Comparison of ENCODE assay signal across 1 cellular context in the genomic region with DNA sequence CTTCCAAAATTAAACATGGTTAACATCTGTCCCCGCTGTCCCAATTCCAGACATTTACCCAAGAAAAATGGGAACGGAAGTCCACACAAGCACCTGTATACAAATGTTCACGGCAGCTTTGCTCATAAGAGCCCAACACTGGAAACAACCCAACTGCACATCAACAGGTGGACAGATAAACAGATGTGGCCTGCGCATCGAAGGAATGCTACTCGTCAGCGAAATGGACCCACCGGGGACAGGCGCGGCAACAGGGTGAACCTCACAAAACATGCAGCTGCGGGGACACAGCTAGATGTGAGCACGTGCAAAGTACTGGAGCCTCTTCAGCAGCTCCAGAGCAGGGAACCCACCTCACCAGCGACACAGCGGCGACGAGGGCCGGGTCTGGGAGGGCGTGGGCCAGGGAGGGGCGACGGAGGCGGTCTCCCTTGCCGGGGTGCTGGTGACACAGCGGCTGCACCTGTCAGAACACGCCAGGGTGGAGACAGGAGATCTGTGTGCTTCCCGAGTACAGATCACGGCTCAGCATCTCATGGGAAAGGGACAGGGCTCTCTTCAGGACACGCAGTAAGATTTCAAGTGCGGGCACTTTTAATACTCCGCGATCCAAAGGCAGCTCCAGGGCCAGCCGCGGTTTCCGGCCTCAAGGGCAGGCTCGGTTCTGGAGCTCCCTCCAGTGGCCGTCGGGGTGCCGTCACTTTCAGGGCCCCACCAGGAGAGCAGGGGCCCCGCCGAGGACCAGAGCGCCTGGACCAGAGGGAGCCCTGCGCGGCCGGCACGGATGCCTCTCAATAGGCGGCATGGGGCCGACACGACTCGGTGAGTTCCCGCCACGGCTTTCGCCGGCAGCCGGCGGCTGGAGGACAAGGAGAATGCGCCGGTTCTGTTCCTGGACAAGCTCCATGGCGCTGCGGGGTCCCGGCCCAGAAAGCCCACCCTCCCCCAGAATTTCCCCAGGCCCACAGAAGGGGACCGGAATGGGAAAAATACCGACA.
TF ChIP-seq lines count a peak whose summit lies in the region.

No MANE protein-coding gene starts in this region.

TF ChIP-seq in HEK293, 187 proteins besides CTCF, POLR2A, EP300 and RAD21 (continued from another document and continues in another):
- peak; percentile 61; the same call in 1 of the 2 replicates for TF ChIP-seq ZNF2 (tag by site-specific recombination; IDR thresholded peaks at IDR 0.05)
- TF ChIP-seq ZNF837 (tag by site-specific recombination; IDR thresholded peaks at IDR 0.05): no peak
- no peak for TF ChIP-seq ZFP41 (tag by site-specific recombination; IDR thresholded peaks at IDR 0.05; ENCODE audit: borderline replicate concordance)
- TF ChIP-seq, protein P1, sequence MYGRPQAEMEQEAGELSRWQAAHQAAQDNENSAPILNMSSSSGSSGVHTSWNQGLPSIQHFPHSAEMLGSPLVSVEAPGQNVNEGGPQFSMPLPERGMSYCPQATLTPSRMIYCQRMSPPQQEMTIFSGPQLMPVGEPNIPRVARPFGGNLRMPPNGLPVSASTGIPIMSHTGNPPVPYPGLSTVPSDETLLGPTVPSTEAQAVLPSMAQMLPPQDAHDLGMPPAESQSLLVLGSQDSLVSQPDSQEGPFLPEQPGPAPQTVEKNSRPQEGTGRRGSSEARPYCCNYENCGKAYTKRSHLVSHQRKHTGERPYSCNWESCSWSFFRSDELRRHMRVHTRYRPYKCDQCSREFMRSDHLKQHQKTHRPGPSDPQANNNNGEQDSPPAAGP (tag by site-specific recombination; IDR thresholded peaks at IDR 0.05): no peak
- TF ChIP-seq, protein P2, sequence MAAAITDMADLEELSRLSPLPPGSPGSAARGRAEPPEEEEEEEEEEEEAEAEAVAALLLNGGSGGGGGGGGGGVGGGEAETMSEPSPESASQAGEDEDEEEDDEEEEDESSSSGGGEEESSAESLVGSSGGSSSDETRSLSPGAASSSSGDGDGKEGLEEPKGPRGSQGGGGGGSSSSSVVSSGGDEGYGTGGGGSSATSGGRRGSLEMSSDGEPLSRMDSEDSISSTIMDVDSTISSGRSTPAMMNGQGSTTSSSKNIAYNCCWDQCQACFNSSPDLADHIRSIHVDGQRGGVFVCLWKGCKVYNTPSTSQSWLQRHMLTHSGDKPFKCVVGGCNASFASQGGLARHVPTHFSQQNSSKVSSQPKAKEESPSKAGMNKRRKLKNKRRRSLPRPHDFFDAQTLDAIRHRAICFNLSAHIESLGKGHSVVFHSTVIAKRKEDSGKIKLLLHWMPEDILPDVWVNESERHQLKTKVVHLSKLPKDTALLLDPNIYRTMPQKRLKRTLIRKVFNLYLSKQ (tag by site-specific recombination; IDR thresholded peaks at IDR 0.05; ENCODE audit: borderline replicate concordance): no peak
- TF ChIP-seq, protein P3, sequence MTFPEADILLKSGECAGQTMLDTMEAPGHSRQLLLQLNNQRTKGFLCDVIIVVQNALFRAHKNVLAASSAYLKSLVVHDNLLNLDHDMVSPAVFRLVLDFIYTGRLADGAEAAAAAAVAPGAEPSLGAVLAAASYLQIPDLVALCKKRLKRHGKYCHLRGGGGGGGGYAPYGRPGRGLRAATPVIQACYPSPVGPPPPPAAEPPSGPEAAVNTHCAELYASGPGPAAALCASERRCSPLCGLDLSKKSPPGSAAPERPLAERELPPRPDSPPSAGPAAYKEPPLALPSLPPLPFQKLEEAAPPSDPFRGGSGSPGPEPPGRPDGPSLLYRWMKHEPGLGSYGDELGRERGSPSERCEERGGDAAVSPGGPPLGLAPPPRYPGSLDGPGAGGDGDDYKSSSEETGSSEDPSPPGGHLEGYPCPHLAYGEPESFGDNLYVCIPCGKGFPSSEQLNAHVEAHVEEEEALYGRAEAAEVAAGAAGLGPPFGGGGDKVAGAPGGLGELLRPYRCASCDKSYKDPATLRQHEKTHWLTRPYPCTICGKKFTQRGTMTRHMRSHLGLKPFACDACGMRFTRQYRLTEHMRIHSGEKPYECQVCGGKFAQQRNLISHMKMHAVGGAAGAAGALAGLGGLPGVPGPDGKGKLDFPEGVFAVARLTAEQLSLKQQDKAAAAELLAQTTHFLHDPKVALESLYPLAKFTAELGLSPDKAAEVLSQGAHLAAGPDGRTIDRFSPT (tag by site-specific recombination; IDR thresholded peaks at IDR 0.05): no peak
- TF ChIP-seq, protein P4, sequence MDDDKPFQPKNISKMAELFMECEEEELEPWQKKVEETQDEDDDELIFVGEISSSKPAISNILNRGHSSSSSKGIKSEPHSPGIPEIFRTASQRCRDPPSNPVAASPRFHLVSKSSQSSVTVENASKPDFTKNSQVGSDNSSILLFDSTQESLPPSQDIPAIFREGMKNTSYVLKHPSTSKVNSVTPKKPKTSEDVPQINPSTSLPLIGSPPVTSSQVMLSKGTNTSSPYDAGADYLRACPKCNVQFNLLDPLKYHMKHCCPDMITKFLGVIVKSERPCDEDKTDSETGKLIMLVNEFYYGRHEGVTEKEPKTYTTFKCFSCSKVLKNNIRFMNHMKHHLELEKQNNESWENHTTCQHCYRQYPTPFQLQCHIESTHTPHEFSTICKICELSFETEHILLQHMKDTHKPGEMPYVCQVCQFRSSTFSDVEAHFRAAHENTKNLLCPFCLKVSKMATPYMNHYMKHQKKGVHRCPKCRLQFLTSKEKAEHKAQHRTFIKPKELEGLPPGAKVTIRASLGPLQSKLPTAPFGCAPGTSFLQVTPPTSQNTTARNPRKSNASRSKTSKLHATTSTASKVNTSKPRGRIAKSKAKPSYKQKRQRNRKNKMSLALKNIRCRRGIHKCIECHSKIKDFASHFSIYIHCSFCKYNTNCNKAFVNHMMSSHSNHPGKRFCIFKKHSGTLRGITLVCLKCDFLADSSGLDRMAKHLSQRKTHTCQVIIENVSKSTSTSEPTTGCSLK (tag by site-specific recombination; IDR thresholded peaks at IDR 0.05): no peak
- TF ChIP-seq, protein P5, sequence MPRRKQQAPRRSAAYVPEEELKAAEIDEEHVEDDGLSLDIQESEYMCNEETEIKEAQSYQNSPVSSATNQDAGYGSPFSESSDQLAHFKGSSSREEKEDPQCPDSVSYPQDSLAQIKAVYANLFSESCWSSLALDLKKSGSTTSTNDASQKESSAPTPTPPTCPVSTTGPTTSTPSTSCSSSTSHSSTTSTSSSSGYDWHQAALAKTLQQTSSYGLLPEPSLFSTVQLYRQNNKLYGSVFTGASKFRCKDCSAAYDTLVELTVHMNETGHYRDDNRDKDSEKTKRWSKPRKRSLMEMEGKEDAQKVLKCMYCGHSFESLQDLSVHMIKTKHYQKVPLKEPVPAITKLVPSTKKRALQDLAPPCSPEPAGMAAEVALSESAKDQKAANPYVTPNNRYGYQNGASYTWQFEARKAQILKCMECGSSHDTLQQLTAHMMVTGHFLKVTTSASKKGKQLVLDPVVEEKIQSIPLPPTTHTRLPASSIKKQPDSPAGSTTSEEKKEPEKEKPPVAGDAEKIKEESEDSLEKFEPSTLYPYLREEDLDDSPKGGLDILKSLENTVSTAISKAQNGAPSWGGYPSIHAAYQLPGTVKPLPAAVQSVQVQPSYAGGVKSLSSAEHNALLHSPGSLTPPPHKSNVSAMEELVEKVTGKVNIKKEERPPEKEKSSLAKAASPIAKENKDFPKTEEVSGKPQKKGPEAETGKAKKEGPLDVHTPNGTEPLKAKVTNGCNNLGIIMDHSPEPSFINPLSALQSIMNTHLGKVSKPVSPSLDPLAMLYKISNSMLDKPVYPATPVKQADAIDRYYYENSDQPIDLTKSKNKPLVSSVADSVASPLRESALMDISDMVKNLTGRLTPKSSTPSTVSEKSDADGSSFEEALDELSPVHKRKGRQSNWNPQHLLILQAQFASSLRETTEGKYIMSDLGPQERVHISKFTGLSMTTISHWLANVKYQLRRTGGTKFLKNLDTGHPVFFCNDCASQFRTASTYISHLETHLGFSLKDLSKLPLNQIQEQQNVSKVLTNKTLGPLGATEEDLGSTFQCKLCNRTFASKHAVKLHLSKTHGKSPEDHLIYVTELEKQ (tag by site-specific recombination; IDR thresholded peaks at IDR 0.05; ENCODE audit: borderline replicate concordance): no peak
- TF ChIP-seq, protein P6, sequence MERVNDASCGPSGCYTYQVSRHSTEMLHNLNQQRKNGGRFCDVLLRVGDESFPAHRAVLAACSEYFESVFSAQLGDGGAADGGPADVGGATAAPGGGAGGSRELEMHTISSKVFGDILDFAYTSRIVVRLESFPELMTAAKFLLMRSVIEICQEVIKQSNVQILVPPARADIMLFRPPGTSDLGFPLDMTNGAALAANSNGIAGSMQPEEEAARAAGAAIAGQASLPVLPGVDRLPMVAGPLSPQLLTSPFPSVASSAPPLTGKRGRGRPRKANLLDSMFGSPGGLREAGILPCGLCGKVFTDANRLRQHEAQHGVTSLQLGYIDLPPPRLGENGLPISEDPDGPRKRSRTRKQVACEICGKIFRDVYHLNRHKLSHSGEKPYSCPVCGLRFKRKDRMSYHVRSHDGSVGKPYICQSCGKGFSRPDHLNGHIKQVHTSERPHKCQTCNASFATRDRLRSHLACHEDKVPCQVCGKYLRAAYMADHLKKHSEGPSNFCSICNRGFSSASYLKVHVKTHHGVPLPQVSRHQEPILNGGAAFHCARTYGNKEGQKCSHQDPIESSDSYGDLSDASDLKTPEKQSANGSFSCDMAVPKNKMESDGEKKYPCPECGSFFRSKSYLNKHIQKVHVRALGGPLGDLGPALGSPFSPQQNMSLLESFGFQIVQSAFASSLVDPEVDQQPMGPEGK (tag by site-specific recombination; IDR thresholded peaks at IDR 0.05): peak; percentile 50
- no peak for TF ChIP-seq ZNF223 (tag by site-specific recombination; IDR thresholded peaks at IDR 0.05)
- TF ChIP-seq, protein P7, sequence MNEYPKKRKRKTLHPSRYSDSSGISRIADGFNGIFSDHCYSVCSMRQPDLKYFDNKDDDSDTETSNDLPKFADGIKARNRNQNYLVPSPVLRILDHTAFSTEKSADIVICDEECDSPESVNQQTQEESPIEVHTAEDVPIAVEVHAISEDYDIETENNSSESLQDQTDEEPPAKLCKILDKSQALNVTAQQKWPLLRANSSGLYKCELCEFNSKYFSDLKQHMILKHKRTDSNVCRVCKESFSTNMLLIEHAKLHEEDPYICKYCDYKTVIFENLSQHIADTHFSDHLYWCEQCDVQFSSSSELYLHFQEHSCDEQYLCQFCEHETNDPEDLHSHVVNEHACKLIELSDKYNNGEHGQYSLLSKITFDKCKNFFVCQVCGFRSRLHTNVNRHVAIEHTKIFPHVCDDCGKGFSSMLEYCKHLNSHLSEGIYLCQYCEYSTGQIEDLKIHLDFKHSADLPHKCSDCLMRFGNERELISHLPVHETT (tag by site-specific recombination; IDR thresholded peaks at IDR 0.05): no peak
- TF ChIP-seq, protein P8, sequence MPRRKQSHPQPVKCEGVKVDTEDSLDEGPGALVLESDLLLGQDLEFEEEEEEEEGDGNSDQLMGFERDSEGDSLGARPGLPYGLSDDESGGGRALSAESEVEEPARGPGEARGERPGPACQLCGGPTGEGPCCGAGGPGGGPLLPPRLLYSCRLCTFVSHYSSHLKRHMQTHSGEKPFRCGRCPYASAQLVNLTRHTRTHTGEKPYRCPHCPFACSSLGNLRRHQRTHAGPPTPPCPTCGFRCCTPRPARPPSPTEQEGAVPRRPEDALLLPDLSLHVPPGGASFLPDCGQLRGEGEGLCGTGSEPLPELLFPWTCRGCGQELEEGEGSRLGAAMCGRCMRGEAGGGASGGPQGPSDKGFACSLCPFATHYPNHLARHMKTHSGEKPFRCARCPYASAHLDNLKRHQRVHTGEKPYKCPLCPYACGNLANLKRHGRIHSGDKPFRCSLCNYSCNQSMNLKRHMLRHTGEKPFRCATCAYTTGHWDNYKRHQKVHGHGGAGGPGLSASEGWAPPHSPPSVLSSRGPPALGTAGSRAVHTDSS (tag by site-specific recombination; IDR thresholded peaks at IDR 0.05): no peak
- TF ChIP-seq ZNF747 (tag by site-specific recombination; IDR thresholded peaks at IDR 0.05): no peak
- TF ChIP-seq ZNF626 (tag by site-specific recombination; IDR thresholded peaks at IDR 0.05): no peak
- TF ChIP-seq ZBTB17 (tag by site-specific recombination; IDR thresholded peaks at IDR 0.05): peak; percentile 70
- TF ChIP-seq, protein P9, sequence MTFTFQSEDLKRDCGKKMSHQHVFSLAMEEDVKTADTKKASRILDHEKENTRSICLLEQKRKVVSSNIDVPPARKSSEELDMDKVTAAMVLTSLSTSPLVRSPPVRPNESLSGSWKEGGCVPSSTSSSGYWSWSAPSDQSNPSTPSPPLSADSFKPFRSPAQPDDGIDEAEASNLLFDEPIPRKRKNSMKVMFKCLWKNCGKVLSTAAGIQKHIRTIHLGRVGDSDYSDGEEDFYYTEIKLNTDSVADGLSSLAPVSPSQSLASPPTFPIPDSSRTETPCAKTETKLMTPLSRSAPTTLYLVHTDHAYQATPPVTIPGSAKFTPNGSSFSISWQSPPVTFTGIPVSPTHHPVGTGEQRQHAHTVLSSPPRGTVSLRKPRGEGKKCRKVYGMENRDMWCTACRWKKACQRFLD (tag by site-specific recombination; IDR thresholded peaks at IDR 0.05): no peak
- TF ChIP-seq ZBTB21 (tag by site-specific recombination; IDR thresholded peaks at IDR 0.05): no peak
- TF ChIP-seq ZFP3 (tag by site-specific recombination; IDR thresholded peaks at IDR 0.05; ENCODE audit: low read depth): no peak
- TF ChIP-seq ZXDB (tag by site-specific recombination; IDR thresholded peaks at IDR 0.05): no peak
- no peak for TF ChIP-seq ZNF521 (tag by site-specific recombination; IDR thresholded peaks at IDR 0.05)
- TF ChIP-seq, protein P10, sequence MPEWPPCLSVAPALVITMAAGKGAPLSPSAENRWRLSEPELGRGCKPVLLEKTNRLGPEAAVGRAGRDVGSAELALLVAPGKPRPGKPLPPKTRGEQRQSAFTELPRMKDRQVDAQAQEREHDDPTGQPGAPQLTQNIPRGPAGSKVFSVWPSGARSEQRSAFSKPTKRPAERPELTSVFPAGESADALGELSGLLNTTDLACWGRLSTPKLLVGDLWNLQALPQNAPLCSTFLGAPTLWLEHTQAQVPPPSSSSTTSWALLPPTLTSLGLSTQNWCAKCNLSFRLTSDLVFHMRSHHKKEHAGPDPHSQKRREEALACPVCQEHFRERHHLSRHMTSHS (tag by site-specific recombination; IDR thresholded peaks at IDR 0.05): no peak
- peak; percentile 94 for TF ChIP-seq ZFP69B (tag by site-specific recombination; IDR thresholded peaks at IDR 0.05)
- peak; percentile 73 for TF ChIP-seq ZBTB8A (tag by site-specific recombination; IDR thresholded peaks at IDR 0.05)
